In genomic region chr10:92183199-92183598, GRCh38 we compare ENCODE assay signal across 8 cellular contexts.
"Had no signal": no experiment of that assay in that cellular context is flagged by ENCODE, and none has a peak within 500 bp of the region (broad histone marks: within the 10 kb centered on the region; RNA-seq: fewer than 3 reads in every experiment).

No MANE protein-coding gene starts in this region.

- H3K4me2 ChIP-seq: KMS-11 had no signal

- H3K9ac ChIP-seq: GM23248, KMS-11 had no signal

- DNase-seq: GM23248, GOT3, H9, HCEC 1CT, IMR-90, KBM-7 had no signal

- H3K27ac ChIP-seq: GM23248, KMS-11 had no signal

- H2AFZ ChIP-seq: GM23248 had no signal

- H3K4me3 ChIP-seq: GM23248 had no signal

- FAIRE-seq: HTR-8/SVneo had no signal
